Comparison of ENCODE assay signal across 8 cellular contexts in the genomic region with DNA sequence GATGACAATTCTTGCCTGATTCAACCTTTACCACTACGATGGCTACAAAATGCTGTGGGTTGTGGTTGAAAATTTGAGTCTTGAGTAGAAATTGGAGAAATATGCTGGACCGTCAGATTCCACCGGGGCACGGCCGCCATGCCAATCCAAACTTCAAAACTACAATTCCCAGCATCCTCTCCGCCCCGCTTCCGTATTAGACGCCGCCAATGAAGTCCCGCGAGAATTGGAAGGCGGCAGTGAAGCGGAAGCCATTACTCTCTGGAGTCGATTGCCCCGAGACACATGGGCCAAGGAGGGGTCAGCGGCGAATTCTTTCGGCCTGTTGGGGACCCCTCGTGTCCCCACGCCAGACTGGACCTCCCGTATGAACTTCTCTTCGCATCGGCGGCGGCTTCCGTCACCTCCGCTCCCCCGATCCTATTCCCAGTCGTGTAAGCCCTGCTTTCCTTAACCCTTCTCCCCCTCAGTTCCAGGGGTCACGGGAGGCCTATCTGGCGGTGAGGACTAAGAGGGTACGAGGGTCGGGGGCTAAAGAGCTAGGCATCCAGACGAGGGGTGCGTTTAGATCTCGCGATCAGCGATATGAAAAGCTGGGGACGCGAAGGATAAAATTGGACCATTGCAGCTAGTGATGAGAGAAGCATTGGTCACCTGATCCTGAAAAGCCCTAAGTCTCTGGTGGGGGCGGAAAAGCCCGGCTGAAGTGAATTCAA.
DNase-seq lines count a peak whose midpoint lies in the region; ATAC-seq and TF ChIP-seq lines count a peak whose summit lies in the region.

A gene (plus strand): TSS at position 239 of the 716 bp plus-strand sequence. CDS start 15,620 bp downstream, outside the sequence.

- peak; percentile 95 for ATAC-seq in HG03442 (IDR thresholded peaks at IDR 0.05; ENCODE audit: unreplicated experiment)

- peak within 1 kb of the TSS; percentile 78 to 85 for H3K27ac ChIP-seq in coronary artery
- H3K27ac ChIP-seq in layer of hippocampus (ENCODE audit: low read depth, low read length), result peak within 1 kb of the TSS; percentile 79

- no peaks in the 10 kb centered on the region for H3K27me3 ChIP-seq in layer of hippocampus (ENCODE audit: control insufficient read depth, insufficient read depth, low read length)

- peak within 1 kb of the TSS; percentile 76 for H3K4me3 ChIP-seq in coronary artery

- no peak for TF ChIP-seq CTCF in coronary artery (IDR thresholded peaks at IDR 0.05)

- DNase-seq in AML-193 (lab: John Stamatoyannopoulos, UW) (peak; percentile 85 to 89), GM19238 (ENCODE audit: insufficient read length, low spot score) (peak; percentile 78), NCI-H524 treated with DMSO at 0.1 percent for 48 hours (lab: John Stamatoyannopoulos, UW) (peak; percentile 76), coronary artery (ENCODE audit: low spot score) (peak; percentile 94)
- DNase-seq in activated CD4-positive, alpha-beta T cell treated with anti-CD3 and anti-CD28 coated beads for 4 hours, result peak; percentile 88 to 91
- peak; percentile 77 to 83 for DNase-seq in stimulated activated CD4-positive, alpha-beta T cell treated with anti-CD3 and anti-CD28 coated beads, Interleukin-1b, Interleukin-23, amount 100 ng/mL, for 4 hours (ENCODE audit: low read depth in 2 of 2)

Comparison
In these comparisons a context has a peak if more than half of its experiments do, and no peak if none do; other contexts are left out.
1. Peak in every context shown above with its lines: DNase-seq, ATAC-seq, H3K4me3 ChIP-seq and H3K27ac ChIP-seq.